In genomic region chr7:77258593-77258992, GRCh38 we compare ENCODE assay signal across 24 cellular contexts. TPM values are rescaled to one million over a fixed set of nuclear protein-coding genes. Genes with fewer than 3 reads are reported as not detected.
DNase-seq lines count a peak whose midpoint lies in the region; ATAC-seq, FAIRE-seq and TF ChIP-seq lines count a peak whose summit lies in the region.
"Had no signal": no experiment of that assay in that cellular context is flagged by ENCODE, and none has a peak within 500 bp of the region (broad histone marks: within the 10 kb centered on the region; RNA-seq: fewer than 3 reads in every experiment).

No MANE protein-coding gene starts in this region.

- WGBS in pancreas, 2 donors, result 84 to 89% methylated on average over 6 of the region's 6 CpGs

- no peak for FAIRE-seq in pancreas (lab: Jason Lieb, UNC)

- no peaks in the 10 kb centered on the region for H3K9me3 ChIP-seq in pancreas
- H3K9me3 ChIP-seq: breast epithelium, psoas muscle, transverse colon had no signal

- DNase-seq in DMS153 treated with DMSO at 0.1 percent for 48 hours (lab: John Stamatoyannopoulos, UW; ENCODE audit: unreplicated experiment) (peak; percentile 86), NCI-H1105 treated with DMSO at 0.1 percent for 48 hours (lab: John Stamatoyannopoulos, UW) (peak; percentile 93), NCI-H2196 (lab: John Stamatoyannopoulos, UW; ENCODE audit: unreplicated experiment) (peak; percentile 47), left ventricle myocardium superior (no peak), pancreas (no peak)
- no peak for DNase-seq in activated CD4-positive, CD25-positive, alpha-beta regulatory T cell (lab: John Stamatoyannopoulos, UW)
- DNase-seq in activated effector memory CD4-positive, alpha-beta T cell treated with Interleukin-2 at 50 U/mL for 16 hours, result no peak
- DNase-seq: amygdala; CD8-positive, alpha-beta memory T cell; DND-41; foreskin melanocyte; GF-D8; NCI-H187; NCI-H510A treated with DMSO at 0.1 percent for 48 hours; occipital lobe; PC-9; psoas muscle; stimulated activated CD4-positive, alpha-beta T cell treated with anti-CD3 and anti-CD28 coated beads, Interleukin-15, amount 100 ng/mL, for 24 hours; transverse colon had no signal

- no peaks in the 10 kb centered on the region for H3K27me3 ChIP-seq in pancreas
- H3K27me3 ChIP-seq: breast epithelium, transverse colon had no signal

- H3K4me3 ChIP-seq in pancreas, result no peak overlapping the region
- H3K4me3 ChIP-seq: breast epithelium, PC-9, psoas muscle, transverse colon had no signal

- H3K36me3 ChIP-seq in pancreas, result no peaks in the 10 kb centered on the region
- H3K36me3 ChIP-seq: breast epithelium, transverse colon had no signal

- ATAC-seq in left ventricle myocardium superior (peak; percentile 97), pancreas (no peak)
- ATAC-seq: activated naive CD4-positive, alpha-beta T cell treated with anti-CD3 and anti-CD28 coated beads, Interleukin-2, amount 50 U/mL, for 72 hours; natural killer cell treated with Interleukin-12 subunit alpha and Interleukin-12 subunit beta and Interleukin-15 and Interleukin-18, amount 100 ng/mL, for 72 hours; psoas muscle; stimulated activated effector memory CD8-positive, alpha-beta T cell treated with anti-CD3 and anti-CD28 coated beads, Interleukin-12 subunit alpha, Interleukin-12 subunit beta, amount 100 ng/mL, for 72 hours had no signal

- H3K4me1 ChIP-seq in pancreas, result no peaks in the 10 kb centered on the region
- H3K4me1 ChIP-seq: breast epithelium, psoas muscle, transverse colon had no signal

- H3K27ac ChIP-seq in pancreas, result no peak overlapping the region
- H3K27ac ChIP-seq: breast epithelium, PC-9, psoas muscle, transverse colon had no signal

- intact Hi-C loops in left ventricle myocardium superior (cut with micrococcal nuclease) (no loop called here), pancreas (cut with DNase I) (no loop called here)

- TF ChIP-seq CTCF in pancreas (IDR thresholded peaks at IDR 0.05), result no peak

RNA-seq across cellular contexts. Expression of gene FGL2, which starts 59.0 kb away (rescaled TPM):
- total RNA-seq in left ventricle myocardium superior (11.9 TPM), pancreas (10 to 100 TPM in 1 of 6 donors, 1 to 10 TPM in 5; 1.3 to 11.8 (median 4.2) TPM)
- 1 to 10 TPM in 1 of 2 donors, under 1 TPM in 1; 0.68 to 2.4 TPM for polyA plus RNA-seq in pancreas
- total RNA-seq: PC-9 had no signal
- polyA plus RNA-seq: BJ had no signal

Comparison
In these comparisons a context has a peak if more than half of its experiments do, and no peak if none do; other contexts are left out.
1. DNase-seq: peak in DMS153 treated with DMSO at 0.1 percent for 48 hours (single experiment), NCI-H1105 treated with DMSO at 0.1 percent for 48 hours (single experiment) and NCI-H2196 (single experiment); none in left ventricle myocardium superior (single experiment), activated CD4-positive, CD25-positive, alpha-beta regulatory T cell (0 of 4), activated effector memory CD4-positive, alpha-beta T cell treated with Interleukin-2 at 50 U/mL for 16 hours (single experiment) and pancreas (0 of 6).